1 cellular context compared by ENCODE assay signal in genomic region chr4:169330095-169330494, GRCh38.
TF ChIP-seq lines count a peak whose summit lies in the region.

No MANE protein-coding gene starts in this region.

TF ChIP-seq in GM23338, 12 proteins besides CTCF, POLR2A, EP300 and RAD21:
- no peak for TF ChIP-seq ZNF462 (CRISPR knock-in tag; IDR thresholded peaks at IDR 0.05)
- no peak for TF ChIP-seq REST (IDR thresholded peaks at IDR 0.05; ENCODE audit: unreplicated experiment)
- no peak for TF ChIP-seq EZH2 (IDR thresholded peaks at IDR 0.05; ENCODE audit: low read depth, unreplicated experiment)
- TF ChIP-seq ZNF114 (CRISPR knock-in tag; IDR thresholded peaks at IDR 0.05), result no peak
- no peak for TF ChIP-seq NANOG (IDR thresholded peaks at IDR 0.05; ENCODE audit: borderline replicate concordance)
- no peak for TF ChIP-seq STAT1 (IDR thresholded peaks at IDR 0.05; ENCODE audit: unreplicated experiment)
